ENCODE assay signal across 1 cellular context in genomic region chr13:37138169-37138568, GRCh38.
TF ChIP-seq lines count a peak whose summit lies in the region.

No MANE protein-coding gene starts in this region.

TF ChIP-seq in HCT116, 20 proteins besides CTCF, POLR2A, EP300 and RAD21 (continued from another document):
- TF ChIP-seq ZBTB33 (IDR thresholded peaks at IDR 0.05; ENCODE audit: extremely low read depth, insufficient replicate concordance, low read length) (no peak), ZNF274 (IDR thresholded peaks at IDR 0.05; ENCODE audit: low read depth, low read length) (no peak), EGR1 (IDR thresholded peaks at IDR 0.05; ENCODE audit: low read depth) (no peak), ELF1 (IDR thresholded peaks at IDR 0.05; ENCODE audit: borderline replicate concordance, low read depth) (no peak), SRF (IDR thresholded peaks at IDR 0.05; ENCODE audit: low read depth) (no peak), REST (IDR thresholded peaks at IDR 0.05; ENCODE audit: low read depth) (no peak), TCF7L2 (IDR thresholded peaks at IDR 0.05; ENCODE audit: borderline replicate concordance, extremely low read depth, insufficient read depth, insufficient read length) (no peak), CEBPB (IDR thresholded peaks at IDR 0.05; ENCODE audit: low read depth) (no peak), MAX (IDR thresholded peaks at IDR 0.05) (no peak)
TF ChIP-seq in HCT116: peak in this region for 0.
